Comparison of ENCODE assay signal across 9 cellular contexts in genomic region chr11:96314326-96315050, GRCh38. TPM values are rescaled to one million over a fixed set of nuclear protein-coding genes. Genes with fewer than 3 reads are reported as not detected.
DNase-seq lines count a peak whose midpoint lies in the region; ATAC-seq and TF ChIP-seq lines count a peak whose summit lies in the region.
"Had no signal": no experiment of that assay in that cellular context is flagged by ENCODE, and none has a peak within 500 bp of the region (broad histone marks: within the 10 kb centered on the region; RNA-seq: fewer than 3 reads in every experiment).

No MANE protein-coding gene starts in this region.

- DNase-seq in A172 (ENCODE audit: low spot score) = peak; percentile 58
- DNase-seq in KBM-7 = peak; percentile 32
- DNase-seq in chondrocyte (ENCODE audit: low spot score) = no peak
- no peak for DNase-seq in Karpas-422
- no peak for DNase-seq in activated CD4-positive, alpha-beta T cell treated with anti-CD3 and anti-CD28 coated beads for 4 hours
- no peak for DNase-seq in GM13976 (ENCODE audit: low spot score)
- DNase-seq: effector CD4-positive, alpha-beta T cell had no signal

- no peaks in the 10 kb centered on the region for H3K27me3 Mint-ChIP-seq in chondrocyte (ENCODE audit: low read depth)

- H3K9me3 Mint-ChIP-seq in chondrocyte (ENCODE audit: low read depth) = no peaks in the 10 kb centered on the region

- no peaks in the 10 kb centered on the region for H4K20me1 ChIP-seq in Karpas-422 (ENCODE audit: insufficient read depth, low read depth, low read length)

- no peaks in the 10 kb centered on the region for H3K9me3 ChIP-seq in muscle layer of duodenum (ENCODE audit: control insufficient read depth in 1 of 2, low read length in 2 of 2)
- H3K9me3 ChIP-seq in Karpas-422 (ENCODE audit: low read length) = no peaks in the 10 kb centered on the region

- H3K9me2 ChIP-seq in Karpas-422 (replicated peaks; ENCODE audit: insufficient read depth, low read length) = no peaks in the 10 kb centered on the region

- peaks cover 3% of the 10 kb centered on the region for H3K36me3 Mint-ChIP-seq in chondrocyte (ENCODE audit: low read depth)

- no peak overlapping the region for H3K4me2 ChIP-seq in Karpas-422 (ENCODE audit: low read depth, low read length, poor library complexity, severe bottlenecking)

- H3K27me3 ChIP-seq in muscle layer of duodenum (ENCODE audit: low read depth, low read length) = no peaks in the 10 kb centered on the region
- no peaks in the 10 kb centered on the region for H3K27me3 ChIP-seq in Karpas-422 (ENCODE audit: low read length)

- TF ChIP-seq CTCF in chondrocyte (IDR thresholded peaks at IDR 0.05) (no peak), GM13976 (IDR thresholded peaks at IDR 0.05; ENCODE audit: borderline replicate concordance, control extremely low read depth, extremely low read depth, insufficient read depth, missing control alignments) (no peak)

- H3K4me1 ChIP-seq in muscle layer of duodenum (ENCODE audit: control insufficient read depth in 1 of 2, insufficient read depth in 2 of 2, low read length in 2 of 2) = peaks cover 23 to 40% of the 10 kb centered on the region in 2 donors
- no peaks in the 10 kb centered on the region for H3K4me1 ChIP-seq in Karpas-422 (ENCODE audit: low read length)

- H3K4me1 Mint-ChIP-seq in chondrocyte (ENCODE audit: low read depth) = peaks cover 85% of the 10 kb centered on the region

- no peak overlapping the region for H3K9ac ChIP-seq in Karpas-422 (ENCODE audit: low read length)

- H3K27ac Mint-ChIP-seq in chondrocyte (ENCODE audit: unreplicated experiment) = peak overlapping the region; percentile 82

- H3K36me3 ChIP-seq in muscle layer of duodenum (ENCODE audit: control insufficient read depth in 1 of 2, insufficient read depth in 2 of 2, low read length in 2 of 2) (no peaks in the 10 kb centered on the region), Karpas-422 (ENCODE audit: insufficient read depth, low read length) (no peaks in the 10 kb centered on the region)

- H3K4me3 Mint-ChIP-seq in chondrocyte (ENCODE audit: unreplicated experiment) = peak overlapping the region; percentile 6

- in situ Hi-C loops in KBM-7 (cut with MboI; ENCODE audit: low pct_unique_long_range_greater_than_20kb, low sequenced_read_pairs) = no loop called here
- in situ Hi-C loops in GM13976 (cut with MboI; ENCODE audit: low sequenced_read_pairs, unreplicated experiment) = no loop called here

- H3K27ac ChIP-seq in muscle layer of duodenum (ENCODE audit: low read length) (peak overlapping the region; percentile 11), Karpas-422 (ENCODE audit: low read length) (no peak overlapping the region)

- H2AFZ ChIP-seq in Karpas-422 (ENCODE audit: low read length) = no peak overlapping the region

- ATAC-seq in HG03460 (IDR thresholded peaks at IDR 0.05; ENCODE audit: unreplicated experiment) = no peak

- H3K4me3 ChIP-seq in muscle layer of duodenum (ENCODE audit: low read depth in 1 of 2, low read length in 2 of 2) (no peak overlapping the region), Karpas-422 (ENCODE audit: low read length) (no peak overlapping the region)

- no peaks in the 10 kb centered on the region for H3K79me2 ChIP-seq in Karpas-422 (ENCODE audit: low read length)

RNA-seq across cellular contexts. Expression of gene MAML2, which starts 28.5 kb away (rescaled TPM):
- 2.1 TPM in 2 replicates for total RNA-seq in A172 (2014; rRNA removed; shearing (Covaris generic))
- total RNA-seq in chondrocyte = 19.0 to 25.2 TPM (median 19.1 TPM) in 3 replicates
- 0.11 and 0.18 TPM in 2 replicates for total RNA-seq in Karpas-422 (2014; rRNA removed; shearing (Covaris generic); ENCODE audit: low replicate concordance)

Comparison
In these comparisons a context has a peak if more than half of its experiments do, and no peak if none do; other contexts are left out.
1. DNase-seq: peak in A172 (single experiment) and KBM-7 (single experiment); none in chondrocyte (single experiment), Karpas-422 (single experiment), activated CD4-positive, alpha-beta T cell treated with anti-CD3 and anti-CD28 coated beads for 4 hours (0 of 2) and GM13976 (single experiment).